Comparison of ENCODE assay signal across 11 cellular contexts in genomic region chr12:68971404-68971803, GRCh38. TPM values are rescaled to one million over a fixed set of nuclear protein-coding genes. Genes with fewer than 3 reads are reported as not detected.
DNase-seq lines count a peak whose midpoint lies in the region; ATAC-seq, FAIRE-seq and TF ChIP-seq lines count a peak whose summit lies in the region.
"Had no signal": no experiment of that assay in that cellular context is flagged by ENCODE, and none has a peak within 500 bp of the region (broad histone marks: within the 10 kb centered on the region; RNA-seq: fewer than 3 reads in every experiment).

No MANE protein-coding gene starts in this region.

- H3K9me3 Mint-ChIP-seq in stimulated activated effector memory CD8-positive, alpha-beta T cell treated with anti-CD3 and anti-CD28 coated beads, Interleukin-12 subunit alpha, Interleukin-12 subunit beta, amount 100 ng/mL, for 72 hours: no peaks in the 10 kb centered on the region
- H3K9me3 Mint-ChIP-seq: activated naive CD4-positive, alpha-beta T cell treated with anti-CD3 and anti-CD28 coated beads, Interleukin-2, amount 50 U/mL, for 24 hours had no signal

- no peaks in the 10 kb centered on the region for H3K36me3 Mint-ChIP-seq in stimulated activated effector memory CD8-positive, alpha-beta T cell treated with anti-CD3 and anti-CD28 coated beads, Interleukin-12 subunit alpha, Interleukin-12 subunit beta, amount 100 ng/mL, for 72 hours
- H3K36me3 Mint-ChIP-seq: activated naive CD4-positive, alpha-beta T cell treated with anti-CD3 and anti-CD28 coated beads, Interleukin-2, amount 50 U/mL, for 24 hours had no signal

- peak; percentile 45 for ATAC-seq in stimulated activated effector memory CD8-positive, alpha-beta T cell treated with anti-CD3 and anti-CD28 coated beads, Interleukin-12 subunit alpha, Interleukin-12 subunit beta, amount 100 ng/mL, for 72 hours

- H3K4me3 Mint-ChIP-seq in stimulated activated effector memory CD8-positive, alpha-beta T cell treated with anti-CD3 and anti-CD28 coated beads, Interleukin-12 subunit alpha, Interleukin-12 subunit beta, amount 100 ng/mL, for 72 hours: no peak overlapping the region
- H3K4me3 Mint-ChIP-seq: activated naive CD4-positive, alpha-beta T cell treated with anti-CD3 and anti-CD28 coated beads, Interleukin-2, amount 50 U/mL, for 24 hours had no signal

- no peak for TF ChIP-seq CTCF in fibroblast of mammary gland (conservative IDR thresholded peaks at IDR 0.05; ENCODE audit: control insufficient read depth, insufficient read depth, low read depth, low read length)

- no peaks in the 10 kb centered on the region for H3K4me1 Mint-ChIP-seq in stimulated activated effector memory CD8-positive, alpha-beta T cell treated with anti-CD3 and anti-CD28 coated beads, Interleukin-12 subunit alpha, Interleukin-12 subunit beta, amount 100 ng/mL, for 72 hours
- H3K4me1 Mint-ChIP-seq: activated naive CD4-positive, alpha-beta T cell treated with anti-CD3 and anti-CD28 coated beads, Interleukin-2, amount 50 U/mL, for 24 hours had no signal

- FAIRE-seq in RCC 7860 (lab: Jason Lieb, UNC): peak; percentile 84
- FAIRE-seq: small intestine had no signal

- H3K4me3 ChIP-seq in fibroblast of mammary gland (ENCODE audit: control insufficient read depth, low read depth, low read length): no peak overlapping the region

- DNase-seq in GM04503 (ENCODE audit: low read depth) (peak; percentile 21), RCC 7860 (ENCODE audit: low spot score) (peak; percentile 42), fibroblast of mammary gland (ENCODE audit: low read depth) (peak; percentile 91), NCI-H82 (lab: John Stamatoyannopoulos, UW) (no peak), NCI-H1048 (lab: John Stamatoyannopoulos, UW) (no peak), SK-N-DZ (ENCODE audit: low spot score) (no peak)
- no peak for DNase-seq in stimulated activated effector memory CD8-positive, alpha-beta T cell treated with anti-CD3 and anti-CD28 coated beads, Interleukin-12 subunit alpha, Interleukin-12 subunit beta, amount 100 ng/mL, for 72 hours (ENCODE audit: low spot score in 2 of 2)
- DNase-seq: NCI-H1930, small intestine, T-helper 2 cell had no signal

- no peak overlapping the region for H3K27ac Mint-ChIP-seq in stimulated activated effector memory CD8-positive, alpha-beta T cell treated with anti-CD3 and anti-CD28 coated beads, Interleukin-12 subunit alpha, Interleukin-12 subunit beta, amount 100 ng/mL, for 72 hours
- H3K27ac Mint-ChIP-seq: activated naive CD4-positive, alpha-beta T cell treated with anti-CD3 and anti-CD28 coated beads, Interleukin-2, amount 50 U/mL, for 24 hours had no signal

RNA-seq across cellular contexts. Expression of gene CPM, which starts 38.4 kb away (rescaled TPM):
- not detected in 2 replicates for polyA plus RNA-seq in SK-N-DZ (2014; cell fraction: cytosol; rRNA removed)
- not detected in 2 replicates for polyA plus RNA-seq in SK-N-DZ (2014; cell fraction: nucleus; rRNA removed)

Comparison
In these comparisons a context has a peak if more than half of its experiments do, and no peak if none do; other contexts are left out.
1. DNase-seq: peak in GM04503 (single experiment), RCC 7860 (single experiment) and fibroblast of mammary gland (single experiment); none in stimulated activated effector memory CD8-positive, alpha-beta T cell treated with anti-CD3 and anti-CD28 coated beads, Interleukin-12 subunit alpha, Interleukin-12 subunit beta, amount 100 ng/mL, for 72 hours (0 of 2), NCI-H82 (single experiment), NCI-H1048 (single experiment) and SK-N-DZ (single experiment).